In genomic region chr2:10541081-10541480, GRCh38 we compare ENCODE assay signal across 19 cellular contexts.
"Had no signal": no experiment of that assay in that cellular context is flagged by ENCODE, and none has a peak within 500 bp of the region (broad histone marks: within the 10 kb centered on the region; RNA-seq: fewer than 3 reads in every experiment).

No MANE protein-coding gene starts in this region.

- H3K27ac ChIP-seq: KMS-11, Peyer's patch, RWPE1, SJCRH30 had no signal

- H3K27me3 ChIP-seq: MG63, Peyer's patch, SJCRH30 had no signal

- H3K4me1 ChIP-seq: Peyer's patch, SJCRH30 had no signal

- H3K9me3 ChIP-seq: MG63, Peyer's patch, SJCRH30, SK-N-SH had no signal

- DNase-seq: activated CD4-positive, alpha-beta T cell treated with anti-CD3 and anti-CD28 coated beads for 4 hours; activated CD8-positive, alpha-beta memory T cell treated with anti-CD3 and anti-CD28 coated beads, Interleukin-2, amount 50 U/mL, for 4 hours; activated CD8-positive, alpha-beta T cell treated with anti-CD3 and anti-CD28 coated beads for 36 hours; activated gamma-delta T cell treated with Interleukin-2 at 50 U/mL for 16 hours; activated naive CD4-positive, alpha-beta T cell treated with anti-CD3 and anti-CD28 coated beads, Interleukin-2, amount 10 ng/mL, durations not matched to agents 7 days and 5 days; activated naive CD8-positive, alpha-beta T cell treated with anti-CD3 and anti-CD28 coated beads for 36 hours; activated T-cell treated with anti-CD3 and anti-CD28 coated beads, Interleukin-2, amount 50 U/mL, for 72 hours; MG63; NCI-H1105; NCI-H1436; NCI-H1694 treated with DMSO at 0.1 percent for 48 hours; NCI-H2029 treated with DMSO at 0.1 percent for 48 hours; NCI-H510A treated with DMSO at 0.1 percent for 48 hours; Peyer's patch; Right ventricle myocardium superior; SJCRH30; SK-N-SH had no signal

- H3K4me3 ChIP-seq: MG63, Peyer's patch, SJCRH30 had no signal

- H3K36me3 ChIP-seq: MG63, Peyer's patch, SJCRH30 had no signal
